ENCODE assay signal across 16 cellular contexts in genomic region chr4:74537459-74537858, GRCh38.
"Had no signal": no experiment of that assay in that cellular context is flagged by ENCODE, and none has a peak within 500 bp of the region (broad histone marks: within the 10 kb centered on the region; RNA-seq: fewer than 3 reads in every experiment).

No MANE protein-coding gene starts in this region.

- H3K27ac Mint-ChIP-seq: activated CD4-positive, alpha-beta T cell treated with anti-CD3 and anti-CD28 coated beads, Interleukin-2, amount 10 ng/mL, durations not matched to agents 7 days and 5 days; activated naive CD4-positive, alpha-beta T cell treated with anti-CD3 and anti-CD28 coated beads for 36 hours; activated naive CD8-positive, alpha-beta T cell treated with anti-CD3 and anti-CD28 coated beads, Interleukin-2, amount 50 U/mL, for 24 hours; endodermal cell; natural killer cell treated with Interleukin-12 subunit alpha and Interleukin-12 subunit beta and Interleukin-15 and Interleukin-18, amount 100 ng/mL, for 72 hours; stimulated activated naive CD8-positive, alpha-beta T cell treated with anti-CD3 and anti-CD28 coated beads, Interleukin-15, Interleukin-2, amounts not matched to agents 100 ng/mL and 50 ng/mL, for 24 hours; type B pancreatic cell had no signal

- H3K4me1 ChIP-seq: prostate gland, spleen had no signal

- H3K4me1 Mint-ChIP-seq: activated CD4-positive, alpha-beta T cell treated with anti-CD3 and anti-CD28 coated beads, Interleukin-2, amount 10 ng/mL, durations not matched to agents 7 days and 5 days; activated naive CD8-positive, alpha-beta T cell treated with anti-CD3 and anti-CD28 coated beads, Interleukin-2, amount 50 U/mL, for 24 hours; endodermal cell had no signal

- H3K4me3 Mint-ChIP-seq: activated CD4-positive, alpha-beta T cell treated with anti-CD3 and anti-CD28 coated beads, Interleukin-2, amount 10 ng/mL, durations not matched to agents 7 days and 5 days; activated naive CD4-positive, alpha-beta T cell treated with anti-CD3 and anti-CD28 coated beads for 36 hours; activated naive CD8-positive, alpha-beta T cell treated with anti-CD3 and anti-CD28 coated beads, Interleukin-2, amount 50 U/mL, for 24 hours; endodermal cell; natural killer cell treated with Interleukin-12 subunit alpha and Interleukin-12 subunit beta and Interleukin-15 and Interleukin-18, amount 100 ng/mL, for 72 hours; stimulated activated naive CD8-positive, alpha-beta T cell treated with anti-CD3 and anti-CD28 coated beads, Interleukin-15, Interleukin-2, amounts not matched to agents 100 ng/mL and 50 ng/mL, for 24 hours; type B pancreatic cell had no signal

- DNase-seq: activated CD4-positive, alpha-beta T cell treated with anti-CD3 and anti-CD28 coated beads, Interleukin-2, amount 10 ng/mL, durations not matched to agents 7 days and 5 days; activated CD4-positive, CD25-positive, alpha-beta regulatory T cell; activated CD8-positive, alpha-beta memory T cell treated with anti-CD3 and anti-CD28 coated beads for 24 hours; activated naive CD4-positive, alpha-beta T cell treated with anti-CD3 and anti-CD28 coated beads for 36 hours; activated naive CD8-positive, alpha-beta T cell treated with anti-CD3 and anti-CD28 coated beads, Interleukin-2, amount 50 U/mL, for 24 hours; dorsolateral prefrontal cortex; endodermal cell; hippocampal formation; nucleus accumbens; right lobe of liver; spleen had no signal

- H3K27ac ChIP-seq: cardiac muscle cell, dorsolateral prefrontal cortex, prostate gland, right lobe of liver, spleen had no signal

- H3K4me3 ChIP-seq: cardiac muscle cell, dorsolateral prefrontal cortex, prostate gland, right lobe of liver, spleen had no signal

- H3K36me3 Mint-ChIP-seq: natural killer cell treated with Interleukin-12 subunit alpha and Interleukin-12 subunit beta and Interleukin-15 and Interleukin-18, amount 100 ng/mL, for 72 hours; type B pancreatic cell had no signal

- H3K36me3 ChIP-seq: cardiac muscle cell, prostate gland, right lobe of liver, spleen had no signal

- H3K9me3 Mint-ChIP-seq: activated CD4-positive, alpha-beta T cell treated with anti-CD3 and anti-CD28 coated beads, Interleukin-2, amount 10 ng/mL, durations not matched to agents 7 days and 5 days; activated naive CD4-positive, alpha-beta T cell treated with anti-CD3 and anti-CD28 coated beads for 36 hours; activated naive CD8-positive, alpha-beta T cell treated with anti-CD3 and anti-CD28 coated beads, Interleukin-2, amount 50 U/mL, for 24 hours; endodermal cell; natural killer cell treated with Interleukin-12 subunit alpha and Interleukin-12 subunit beta and Interleukin-15 and Interleukin-18, amount 100 ng/mL, for 72 hours; stimulated activated naive CD8-positive, alpha-beta T cell treated with anti-CD3 and anti-CD28 coated beads, Interleukin-15, Interleukin-2, amounts not matched to agents 100 ng/mL and 50 ng/mL, for 24 hours; type B pancreatic cell had no signal

- H3K27me3 ChIP-seq: cardiac muscle cell, right lobe of liver had no signal

- ATAC-seq: activated naive CD8-positive, alpha-beta T cell treated with anti-CD3 and anti-CD28 coated beads, Interleukin-2, amount 50 U/mL, for 24 hours; natural killer cell treated with Interleukin-12 subunit alpha and Interleukin-12 subunit beta and Interleukin-15 and Interleukin-18, amount 100 ng/mL, for 72 hours; right lobe of liver had no signal
